In the genomic region with DNA sequence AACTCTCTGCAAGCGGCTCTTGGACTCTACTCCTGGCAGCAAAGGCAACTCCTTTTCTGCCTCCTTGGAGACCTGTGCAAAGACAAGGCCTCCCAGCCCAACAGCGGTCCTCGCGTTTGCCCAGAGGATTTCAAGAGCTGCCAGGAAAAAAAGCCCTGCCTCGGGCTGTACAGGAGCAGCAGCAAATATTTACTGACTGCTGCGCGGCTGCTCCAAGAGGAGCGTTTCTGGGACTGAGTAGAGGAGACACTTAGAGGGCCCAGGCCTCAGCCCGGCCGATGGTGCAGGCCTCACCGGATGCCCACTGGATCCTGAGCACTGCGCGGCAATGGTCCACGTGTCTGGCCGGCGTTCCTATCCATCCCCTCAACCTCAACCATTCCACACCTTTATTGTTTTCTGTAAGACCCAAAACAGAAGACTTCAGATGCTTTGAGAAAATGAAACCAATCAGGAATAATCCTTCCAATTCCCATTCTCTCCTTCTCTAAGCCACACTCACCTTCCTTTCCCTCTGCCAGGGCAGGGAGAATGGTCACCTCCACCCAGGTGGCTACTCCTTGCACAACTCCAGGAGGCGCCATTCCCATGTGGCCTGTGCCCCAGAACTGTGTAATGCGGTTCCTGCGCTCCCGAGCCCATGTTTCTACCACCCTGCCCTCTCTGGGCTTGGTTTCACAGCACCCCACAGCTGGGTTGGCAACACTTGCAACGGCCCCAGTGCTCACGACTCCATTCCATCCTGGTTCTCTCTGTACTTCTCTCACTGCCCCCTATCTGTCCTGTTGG, we compare ENCODE assay signal across 23 cellular contexts.
DNase-seq lines count a peak whose midpoint lies in the region; ATAC-seq and TF ChIP-seq lines count a peak whose summit lies in the region.
"Had no signal": no experiment of that assay in that cellular context is flagged by ENCODE, and none has a peak within 500 bp of the region (broad histone marks: within the 10 kb centered on the region; RNA-seq: fewer than 3 reads in every experiment).

No MANE protein-coding gene starts in this region.

- DNase-seq in Ammon's horn (ENCODE audit: low spot score) (peak; percentile 27), lung (ENCODE audit: low spot score) (peak; percentile 35), cerebellar cortex (ENCODE audit: low spot score) (no peak)
- no peak for DNase-seq in activated T-helper 1 cell treated with anti-CD3 and anti-CD28 coated beads, Interleukin-12 subunit alpha, Interleukin-12 subunit beta, Interleukin-2, Interleukin-4 antibody, amounts not matched to agents 30 ng/mL and 10 ng/mL and 1 ng/mL, durations not matched to agents 14 hours and 24 hours and 36 hours (ENCODE audit: low spot score)
- DNase-seq: activated CD4-positive, alpha-beta memory T cell treated with anti-CD3 and anti-CD28 coated beads for 36 hours; activated CD8-positive, alpha-beta memory T cell treated with anti-CD3 and anti-CD28 coated beads, Interleukin-2, amount 50 U/mL, for 48 hours; aorta; CD4-positive, alpha-beta memory T cell; central memory CD4-positive, alpha-beta T cell; MM.1S; naive B cell; NCI-H1694; OCI-M1; stimulated activated CD4-positive, alpha-beta T cell treated with anti-CD3 and anti-CD28 coated beads, Interleukin-4, amount 100 ng/mL, for 24 hours; stimulated activated naive B cell treated with anti-CD40 and anti-IgM and Interleukin-4, amounts not matched to agents 10 μg/mL and 1 μg/mL and 100 μg/mL, for 72 hours; SW 1271 had no signal

- H3K36me3 ChIP-seq in lung (ENCODE audit: control insufficient read depth in 2 of 2, insufficient read depth in 2 of 2, low read length in 2 of 2), result no peaks in the 10 kb centered on the region

- no peak for ATAC-seq in lung (ENCODE audit: insufficient read depth, low FRiP score)
- ATAC-seq in GM21529 (IDR thresholded peaks at IDR 0.05; ENCODE audit: unreplicated experiment), result no peak
- ATAC-seq: activated CD4-positive, CD25-positive, alpha-beta regulatory T cell treated with anti-CD3 and anti-CD28 coated beads, Interleukin-2, amount 50 U/mL, for 24 hours; stimulated activated naive B cell treated with anti-CD40 and anti-IgM and Interleukin-4, amounts not matched to agents 10 μg/mL and 1 μg/mL and 100 μg/mL, for 72 hours had no signal

- no peaks in the 10 kb centered on the region for H3K4me1 Mint-ChIP-seq in activated T-helper 1 cell treated with anti-CD3 and anti-CD28 coated beads, Interleukin-12 subunit alpha, Interleukin-12 subunit beta, Interleukin-2, Interleukin-4 antibody, amounts not matched to agents 30 ng/mL and 10 ng/mL and 1 ng/mL, durations not matched to agents 14 hours and 24 hours and 36 hours (ENCODE audit: low read depth)
- H3K4me1 Mint-ChIP-seq: naive B cell; stimulated activated naive B cell treated with anti-CD40 and anti-IgM and Interleukin-4, amounts not matched to agents 10 μg/mL and 1 μg/mL and 100 μg/mL, for 72 hours had no signal

- H3K9me3 ChIP-seq in lung (ENCODE audit: control insufficient read depth in 2 of 2, insufficient read depth in 1 of 2, low read length in 1 of 2), result no peaks in the 10 kb centered on the region

- peaks cover 0 to 13% of the 10 kb centered on the region in 2 donors for H3K4me1 ChIP-seq in lung (ENCODE audit: control insufficient read depth in 2 of 2, insufficient read depth in 2 of 2, low read length in 2 of 2)

- WGBS in lung, 2 donors, result 75 to 91% methylated on average over 22 of the region's 22 CpGs

- TF ChIP-seq CTCF in C4-2B (conservative IDR thresholded peaks at IDR 0.05) (no peak; the same call in 1 of the 2 replicates), VCaP (conservative IDR thresholded peaks at IDR 0.05) (no peak), lung (IDR thresholded peaks at IDR 0.05; ENCODE audit: control extremely low read depth, extremely low read depth) (no peak)

- no peak overlapping the region for H3K4me3 ChIP-seq in lung
- H3K4me3 ChIP-seq: K562 had no signal

- H3K27ac ChIP-seq in C4-2B (peak overlapping the region; percentile 23; the same call in 1 of the 2 replicates), VCaP (peak overlapping the region; percentile 76), lung (ENCODE audit: low read depth in 1 of 2, low read length in 1 of 2) (no peak overlapping the region)

- H3K27ac Mint-ChIP-seq in activated T-helper 1 cell treated with anti-CD3 and anti-CD28 coated beads, Interleukin-12 subunit alpha, Interleukin-12 subunit beta, Interleukin-2, Interleukin-4 antibody, amounts not matched to agents 30 ng/mL and 10 ng/mL and 1 ng/mL, durations not matched to agents 14 hours and 24 hours and 36 hours, result no peak overlapping the region
- H3K27ac Mint-ChIP-seq: activated CD4-positive, alpha-beta memory T cell treated with anti-CD3 and anti-CD28 coated beads for 36 hours; activated naive CD8-positive, alpha-beta T cell; activated T-helper 2 cell treated with anti-CD3 and anti-CD28 coated beads, Interferon-gamma antibody, Interleukin-2, Interleukin-4, amounts not matched to agents 10 μg/mL and 5 μg/mL and 100 μg/mL, durations not matched to agents 14 hours and 24 hours and 36 hours; stimulated activated naive B cell treated with anti-CD40 and anti-IgM and Interleukin-4, amounts not matched to agents 10 μg/mL and 1 μg/mL and 100 μg/mL, for 72 hours had no signal

- H3K4me3 Mint-ChIP-seq in activated T-helper 1 cell treated with anti-CD3 and anti-CD28 coated beads, Interleukin-12 subunit alpha, Interleukin-12 subunit beta, Interleukin-2, Interleukin-4 antibody, amounts not matched to agents 30 ng/mL and 10 ng/mL and 1 ng/mL, durations not matched to agents 14 hours and 24 hours and 36 hours, result no peak overlapping the region
- H3K4me3 Mint-ChIP-seq: activated CD4-positive, alpha-beta memory T cell treated with anti-CD3 and anti-CD28 coated beads for 36 hours; activated naive CD8-positive, alpha-beta T cell; CD4-positive, alpha-beta memory T cell; stimulated activated naive B cell treated with anti-CD40 and anti-IgM and Interleukin-4, amounts not matched to agents 10 μg/mL and 1 μg/mL and 100 μg/mL, for 72 hours had no signal

- intact Hi-C loops in activated T-helper 1 cell treated with anti-CD3 and anti-CD28 coated beads, Interleukin-12 subunit alpha, Interleukin-12 subunit beta, Interleukin-2, Interleukin-4 antibody, amounts not matched to agents 30 ng/mL and 10 ng/mL and 1 ng/mL, durations not matched to agents 14 hours and 24 hours and 36 hours (cut with micrococcal nuclease), result no loop called here

- H3K36me3 Mint-ChIP-seq in activated T-helper 1 cell treated with anti-CD3 and anti-CD28 coated beads, Interleukin-12 subunit alpha, Interleukin-12 subunit beta, Interleukin-2, Interleukin-4 antibody, amounts not matched to agents 30 ng/mL and 10 ng/mL and 1 ng/mL, durations not matched to agents 14 hours and 24 hours and 36 hours (ENCODE audit: low read depth), result no peaks in the 10 kb centered on the region
- H3K36me3 Mint-ChIP-seq: activated CD4-positive, alpha-beta memory T cell treated with anti-CD3 and anti-CD28 coated beads for 36 hours; activated naive CD8-positive, alpha-beta T cell; CD4-positive, alpha-beta memory T cell; naive B cell; stimulated activated naive B cell treated with anti-CD40 and anti-IgM and Interleukin-4, amounts not matched to agents 10 μg/mL and 1 μg/mL and 100 μg/mL, for 72 hours had no signal

- no peaks in the 10 kb centered on the region for H3K27me3 Mint-ChIP-seq in activated T-helper 1 cell treated with anti-CD3 and anti-CD28 coated beads, Interleukin-12 subunit alpha, Interleukin-12 subunit beta, Interleukin-2, Interleukin-4 antibody, amounts not matched to agents 30 ng/mL and 10 ng/mL and 1 ng/mL, durations not matched to agents 14 hours and 24 hours and 36 hours (ENCODE audit: insufficient read depth)

- H3K9me3 Mint-ChIP-seq in activated T-helper 1 cell treated with anti-CD3 and anti-CD28 coated beads, Interleukin-12 subunit alpha, Interleukin-12 subunit beta, Interleukin-2, Interleukin-4 antibody, amounts not matched to agents 30 ng/mL and 10 ng/mL and 1 ng/mL, durations not matched to agents 14 hours and 24 hours and 36 hours, result no peaks in the 10 kb centered on the region
- H3K9me3 Mint-ChIP-seq: activated CD4-positive, alpha-beta memory T cell treated with anti-CD3 and anti-CD28 coated beads for 36 hours; activated T-helper 2 cell treated with anti-CD3 and anti-CD28 coated beads, Interferon-gamma antibody, Interleukin-2, Interleukin-4, amounts not matched to agents 10 μg/mL and 5 μg/mL and 100 μg/mL, durations not matched to agents 14 hours and 24 hours and 36 hours; stimulated activated naive B cell treated with anti-CD40 and anti-IgM and Interleukin-4, amounts not matched to agents 10 μg/mL and 1 μg/mL and 100 μg/mL, for 72 hours had no signal

- no peaks in the 10 kb centered on the region for H3K27me3 ChIP-seq in lung (ENCODE audit: control insufficient read depth, insufficient read depth)

Comparison
In these comparisons a context has a peak if more than half of its experiments do, and no peak if none do; other contexts are left out.
1. DNase-seq: peak in Ammon's horn (single experiment) and lung (single experiment); none in activated T-helper 1 cell treated with anti-CD3 and anti-CD28 coated beads, Interleukin-12 subunit alpha, Interleukin-12 subunit beta, Interleukin-2, Interleukin-4 antibody, amounts not matched to agents 30 ng/mL and 10 ng/mL and 1 ng/mL, durations not matched to agents 14 hours and 24 hours and 36 hours (single experiment) and cerebellar cortex (single experiment).
2. H3K27ac ChIP-seq: peak in C4-2B (single experiment) and VCaP (single experiment); none in lung (0 of 2).